In genomic region chr11:67027943-67028542, GRCh38 we compare ENCODE assay signal across 15 cellular contexts. TPM values are rescaled to one million over a fixed set of nuclear protein-coding genes. Genes with fewer than 3 reads are reported as not detected.
DNase-seq lines count a peak whose midpoint lies in the region; ATAC-seq and TF ChIP-seq lines count a peak whose summit lies in the region.
"Had no signal": no experiment of that assay in that cellular context is flagged by ENCODE, and none has a peak within 500 bp of the region (broad histone marks: within the 10 kb centered on the region; RNA-seq: fewer than 3 reads in every experiment).

No MANE protein-coding gene starts in this region.

- WGBS in mesenchymal stem cell = 100% methylated on average over 3 of the region's 6 CpGs

- H3K27ac ChIP-seq in mesenchymal stem cell (ENCODE audit: low read length, poor library complexity, severe bottlenecking) (no peak overlapping the region), dorsolateral prefrontal cortex (peak overlapping the region in 3 of 59 donors; percentile 12 to 53 (median 27))
- H3K27ac ChIP-seq: coronary artery had no signal

- H4K8ac ChIP-seq in mesenchymal stem cell (ENCODE audit: low read length) = no peak overlapping the region

- H3K4me1 ChIP-seq in mesenchymal stem cell (ENCODE audit: control insufficient read depth, insufficient read depth, low read depth, low read length) = peaks cover 36% of the 10 kb centered on the region
- H3K4me1 ChIP-seq in HAP-1 = no peaks in the 10 kb centered on the region

- no peak overlapping the region for H2BK120ac ChIP-seq in mesenchymal stem cell (ENCODE audit: low read depth, low read length)

- H2AFZ ChIP-seq in mesenchymal stem cell (ENCODE audit: low read depth, low read length) = no peak overlapping the region

- intact Hi-C loops in dorsolateral prefrontal cortex (cut with DNase I) = no loop called here

- ATAC-seq in GM18867 (IDR thresholded peaks at IDR 0.05; ENCODE audit: unreplicated experiment) (peak; percentile 74), GM21825 (IDR thresholded peaks at IDR 0.05; ENCODE audit: unreplicated experiment) (peak; percentile 57)
- ATAC-seq: HCT116 had no signal

- H3K18ac ChIP-seq in mesenchymal stem cell (ENCODE audit: low read depth in 1 of 2, low read length in 2 of 2) = no peak overlapping the region

- H2BK12ac ChIP-seq in mesenchymal stem cell (ENCODE audit: low read length in 2 of 2) = no peak overlapping the region

- no peak for TF ChIP-seq CTCF in dorsolateral prefrontal cortex (IDR thresholded peaks at IDR 0.05 in 54 of 56, conservative IDR thresholded peaks at IDR 0.05 in 2 of 56; ENCODE audit: low read depth in 1 of 56, partially characterized antibody in 56 of 56)

- no peaks in the 10 kb centered on the region for H3K9me3 ChIP-seq in mesenchymal stem cell (ENCODE audit: control insufficient read depth, low read length)
- H3K9me3 ChIP-seq in MG63 = no peaks in the 10 kb centered on the region
- no peaks in the 10 kb centered on the region for H3K9me3 ChIP-seq in HAP-1

- H4K91ac ChIP-seq in mesenchymal stem cell (ENCODE audit: low read length) = no peak overlapping the region

- H2BK5ac ChIP-seq in mesenchymal stem cell (ENCODE audit: low read depth, low read length, poor library complexity, severe bottlenecking) = no peak overlapping the region

- H3K4me2 ChIP-seq in mesenchymal stem cell (ENCODE audit: low read length, poor library complexity, severe bottlenecking) = no peak overlapping the region

- H3K23ac ChIP-seq in mesenchymal stem cell (ENCODE audit: low read length in 2 of 2) = no peak overlapping the region

- DNase-seq in NCI-H2227 (lab: John Stamatoyannopoulos, UW; ENCODE audit: unreplicated experiment) = peak; percentile 77
- DNase-seq in mesenchymal stem cell = no peak
- DNase-seq in dorsolateral prefrontal cortex = no peak
- no peak for DNase-seq in MG63
- DNase-seq in HAP-1 (ENCODE audit: low spot score in 2 of 2) = no peak
- no peak for DNase-seq in central memory CD4-positive, alpha-beta T cell
- DNase-seq: activated effector memory CD4-positive, alpha-beta T cell treated with Interleukin-2 at 50 U/mL for 16 hours; DND-41; midbrain; OCI-M1 had no signal

- in situ Hi-C loops in HAP-1 (cut with MboI; ENCODE audit: low sequenced_read_pairs) = no loop called here

- H2AK5ac ChIP-seq in mesenchymal stem cell (ENCODE audit: low read length, severe bottlenecking) = peak overlapping the region; percentile 9

- peaks cover 0 to 2% of the 10 kb centered on the region in 2 experiments for H3K36me3 ChIP-seq in mesenchymal stem cell (ENCODE audit: control insufficient read depth in 1 of 2, insufficient read depth in 2 of 2, low read depth in 1 of 2, low read length in 2 of 2)
- H3K36me3 ChIP-seq in MG63 = no peaks in the 10 kb centered on the region
- H3K36me3 ChIP-seq in HAP-1 (replicated peaks) = no peaks in the 10 kb centered on the region

- no peak overlapping the region for H3K9ac ChIP-seq in mesenchymal stem cell (ENCODE audit: low read length)

- H3K27me3 ChIP-seq in mesenchymal stem cell (ENCODE audit: control insufficient read depth in 1 of 2, insufficient read depth in 1 of 2, low read length in 2 of 2) = peaks cover 0 to 27% of the 10 kb centered on the region in 2 experiments
- H3K27me3 ChIP-seq in dorsolateral prefrontal cortex = peaks cover 0 to 5% (median 0%) of the 10 kb centered on the region in 45 donors
- no peaks in the 10 kb centered on the region for H3K27me3 ChIP-seq in MG63
- peaks cover 3% of the 10 kb centered on the region; the same call in 1 of the 2 replicates for H3K27me3 ChIP-seq in HAP-1 (ENCODE audit: low read depth)

- no peak overlapping the region for H2BK15ac ChIP-seq in mesenchymal stem cell (ENCODE audit: low read depth, poor library complexity, severe bottlenecking)

- no peak overlapping the region for H3K4ac ChIP-seq in mesenchymal stem cell (ENCODE audit: low read depth in 1 of 2, low read length in 2 of 2)

- H3K4me3 ChIP-seq in mesenchymal stem cell (ENCODE audit: insufficient read depth in 1 of 2, low read depth in 1 of 2, low read length in 2 of 2) (no peak overlapping the region), dorsolateral prefrontal cortex (no peak overlapping the region), MG63 (no peak overlapping the region), HAP-1 (no peak overlapping the region)
- H3K4me3 ChIP-seq: coronary artery, skin epidermis had no signal

- H3K79me1 ChIP-seq in mesenchymal stem cell (replicated peaks; ENCODE audit: low read length, poor library complexity, severe bottlenecking) = no peaks in the 10 kb centered on the region

- H3K14ac ChIP-seq in mesenchymal stem cell (ENCODE audit: low read length in 2 of 2) = no peak overlapping the region

RNA-seq across cellular contexts. Expression of gene SYT12, which starts 5.1 kb away (rescaled TPM):
- not detected for polyA plus RNA-seq in mesenchymal stem cell (2013, experiment 1 of 2)
- not detected for polyA plus RNA-seq in mesenchymal stem cell (2013, experiment 2 of 2)
- total RNA-seq in dorsolateral prefrontal cortex = 10 to 100 TPM in 119 of 120 experiments, 1 to 10 TPM in 1; 9.8 to 66.2 (median 35.2) TPM
- total RNA-seq in MG63 (2014; rRNA removed; shearing (Covaris generic); ENCODE audit: low replicate concordance) = 0.54 and 1.2 TPM in 2 replicates

RNA-seq across cellular contexts. Expression of gene RHOD, which starts 28.6 kb away (rescaled TPM):
- polyA plus RNA-seq in mesenchymal stem cell (2013, experiment 1 of 2) = 2.8 TPM
- 2.7 TPM for polyA plus RNA-seq in mesenchymal stem cell (2013, experiment 2 of 2)
- 1 to 10 TPM in 65 of 120 experiments, under 1 TPM in 38, not detected in 17; 0.31 to 5.2 (median 1.2) TPM for total RNA-seq in dorsolateral prefrontal cortex
- total RNA-seq in MG63 (2014; rRNA removed; shearing (Covaris generic); ENCODE audit: low replicate concordance) = 27.9 and 85.6 TPM in 2 replicates

RNA-seq across cellular contexts. Expression of gene C11orf86, which starts 52.9 kb away (rescaled TPM):
- not detected for polyA plus RNA-seq in mesenchymal stem cell (2013, experiment 1 of 2)
- not detected for polyA plus RNA-seq in mesenchymal stem cell (2013, experiment 2 of 2)
- total RNA-seq in dorsolateral prefrontal cortex = not detected
- 0.59 TPM in 1 of 2 replicates, not detected in the other for total RNA-seq in MG63 (2014; rRNA removed; shearing (Covaris generic); ENCODE audit: low replicate concordance)
